20 cellular contexts compared by ENCODE assay signal in genomic region chr21:41866274-41866809, GRCh38.
"Had no signal": no experiment of that assay in that cellular context is flagged by ENCODE, and none has a peak within 500 bp of the region (broad histone marks: within the 10 kb centered on the region; RNA-seq: fewer than 3 reads in every experiment).

No MANE protein-coding gene starts in this region.

- H3K4me3 Mint-ChIP-seq: activated CD4-positive, alpha-beta T cell treated with anti-CD3 and anti-CD28 coated beads, Interleukin-2, amount 10 ng/mL, durations not matched to agents 24 days and 14 days; activated naive CD4-positive, alpha-beta T cell treated with anti-CD3 and anti-CD28 coated beads for 36 hours; activated naive CD8-positive, alpha-beta T cell treated with anti-CD3 and anti-CD28 coated beads, Interleukin-2, amount 50 U/mL, for 24 hours; T-helper 17 cell had no signal

- H3K9me3 Mint-ChIP-seq: activated CD4-positive, alpha-beta T cell treated with anti-CD3 and anti-CD28 coated beads, Interleukin-2, amount 10 ng/mL, durations not matched to agents 24 days and 14 days; activated naive CD4-positive, alpha-beta T cell treated with anti-CD3 and anti-CD28 coated beads for 36 hours; activated naive CD8-positive, alpha-beta T cell treated with anti-CD3 and anti-CD28 coated beads, Interleukin-2, amount 50 U/mL, for 24 hours; stimulated activated effector memory CD8-positive, alpha-beta T cell treated with anti-CD3 and anti-CD28 coated beads, Interleukin-12 subunit alpha, Interleukin-12 subunit beta, amount 100 ng/mL, for 72 hours had no signal

- H3K9me3 ChIP-seq: breast epithelium, gastroesophageal sphincter, heart right ventricle, ovary, sigmoid colon, tibial nerve, vagina had no signal

- H3K4me1 ChIP-seq: breast epithelium had no signal

- H3K4me3 ChIP-seq: breast epithelium, gastroesophageal sphincter, heart right ventricle, ovary, sigmoid colon, tibial nerve, vagina had no signal

- H3K27me3 Mint-ChIP-seq: activated CD4-positive, alpha-beta T cell treated with anti-CD3 and anti-CD28 coated beads, Interleukin-2, amount 10 ng/mL, durations not matched to agents 24 days and 14 days; activated naive CD8-positive, alpha-beta T cell treated with anti-CD3 and anti-CD28 coated beads, Interleukin-2, amount 50 U/mL, for 24 hours; T-helper 17 cell had no signal

- ATAC-seq: gastroesophageal sphincter, heart right ventricle, left colon, T-helper 17 cell had no signal

- H3K27me3 ChIP-seq: breast epithelium, gastroesophageal sphincter, heart right ventricle, ovary, sigmoid colon, tibial nerve, vagina had no signal

- H3K27ac Mint-ChIP-seq: activated CD4-positive, alpha-beta T cell treated with anti-CD3 and anti-CD28 coated beads, Interleukin-2, amount 10 ng/mL, durations not matched to agents 24 days and 14 days; activated naive CD4-positive, alpha-beta T cell treated with anti-CD3 and anti-CD28 coated beads for 36 hours; activated naive CD8-positive, alpha-beta T cell treated with anti-CD3 and anti-CD28 coated beads, Interleukin-2, amount 50 U/mL, for 24 hours had no signal

- H3K27ac ChIP-seq: breast epithelium, gastroesophageal sphincter, heart right ventricle, ovary, sigmoid colon, tibial nerve, vagina had no signal

- H3K36me3 ChIP-seq: breast epithelium, gastroesophageal sphincter, heart right ventricle, ovary, sigmoid colon, tibial nerve, vagina had no signal

- DNase-seq: activated CD4-positive, alpha-beta T cell treated with anti-CD3 and anti-CD28 coated beads, Interleukin-2, amount 10 ng/mL, durations not matched to agents 24 days and 14 days; activated CD4-positive, CD25-positive, alpha-beta regulatory T cell; activated CD8-positive, alpha-beta memory T cell treated with anti-CD3 and anti-CD28 coated beads for 24 hours; activated naive CD4-positive, alpha-beta T cell treated with anti-CD3 and anti-CD28 coated beads for 36 hours; activated naive CD8-positive, alpha-beta T cell treated with anti-CD3 and anti-CD28 coated beads, Interleukin-2, amount 50 U/mL, for 24 hours; aorta; heart right ventricle; left colon; midbrain; ovary; sigmoid colon; stimulated activated CD4-positive, alpha-beta T cell treated with anti-CD3 and anti-CD28 coated beads, Interleukin-12 subunit alpha, Interleukin-12 subunit beta, amount 100 ng/mL, for 4 hours; stimulated activated CD4-positive, alpha-beta T cell treated with anti-CD3 and anti-CD28 coated beads, Interleukin-2, amount 100 ng/mL, for 24 hours; substantia nigra; T-helper 17 cell had no signal
